8 cellular contexts compared by ENCODE assay signal in the genomic region with DNA sequence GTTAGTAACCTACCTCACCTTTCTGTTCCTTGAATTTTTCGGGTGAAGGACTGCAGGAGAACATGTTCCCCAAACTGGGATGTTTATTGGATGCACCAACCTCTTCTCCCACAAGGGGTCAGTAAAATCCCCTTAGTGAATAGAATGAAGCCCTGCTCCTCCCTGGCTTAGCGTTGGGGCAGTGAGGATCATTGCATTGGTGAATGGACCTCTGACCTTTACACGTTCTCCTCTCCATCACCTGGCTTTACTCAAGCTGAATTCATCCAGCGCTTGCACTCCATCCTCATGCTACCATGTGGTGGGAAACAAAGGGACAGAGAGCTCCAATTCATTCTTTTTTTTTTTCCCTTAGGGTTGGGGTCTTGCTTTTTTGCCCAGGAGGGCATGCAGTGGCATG.
A peak's percentile ranks its signal among the peaks of the same experiment; 100 is the strongest.
DNase-seq lines count a peak whose midpoint lies in the region; ATAC-seq, FAIRE-seq and TF ChIP-seq lines count a peak whose summit lies in the region.

No MANE protein-coding gene starts in this region.

- no peaks in the 10 kb centered on the region for H3F3A ChIP-seq in PC-3 (ENCODE audit: low read length, unreplicated experiment)

- no peaks in the 10 kb centered on the region for H3K9me3 Mint-ChIP-seq in CD4-positive, alpha-beta T cell
- no peaks in the 10 kb centered on the region for H3K9me3 Mint-ChIP-seq in endothelial cell (ENCODE audit: unreplicated experiment)

- H3K27ac Mint-ChIP-seq in CD4-positive, alpha-beta T cell: no peak overlapping the region
- no peak overlapping the region for H3K27ac Mint-ChIP-seq in endothelial cell (ENCODE audit: unreplicated experiment)

- H3K27me3 ChIP-seq in CD4-positive, alpha-beta T cell (ENCODE audit: control insufficient read depth, insufficient read depth, low read length): peaks cover under 1% of the 10 kb centered on the region
- H3K27me3 ChIP-seq in PC-3 (ENCODE audit: low read length): no peaks in the 10 kb centered on the region

- H2AFZ ChIP-seq in PC-3 (ENCODE audit: low read length): peak overlapping the region; percentile 85

- no peaks in the 10 kb centered on the region for H3K79me2 ChIP-seq in PC-3 (ENCODE audit: low read length)

- no peaks in the 10 kb centered on the region for H3K9me3 ChIP-seq in CD4-positive, alpha-beta T cell (ENCODE audit: control insufficient read depth, low read length)
- no peaks in the 10 kb centered on the region for H3K9me3 ChIP-seq in PC-3 (ENCODE audit: low read length)

- H3K9ac ChIP-seq in PC-3 (ENCODE audit: low read length): no peak overlapping the region

- peak overlapping the region; percentile 30 for H3K4me2 ChIP-seq in PC-3 (ENCODE audit: low read length)

- no TSS peak for BruUV-seq in PC-3 (replicated peaks; lab: Mats Ljungman, UMichigan)

- H3K9me2 ChIP-seq in PC-3 (replicated peaks; ENCODE audit: low read length): no peaks in the 10 kb centered on the region

- H4K20me1 ChIP-seq in PC-3 (ENCODE audit: low read length): no peaks in the 10 kb centered on the region

- CTCF ChIA-PET in CD4-positive, alpha-beta T cell (lab: Charles Lee): no interaction called here
- CTCF ChIA-PET in PC-3 (lab: Charles Lee): interaction anchor here (0.5 kb wide), 1 partner anchor 899 kb away, joined by 3 read pairs; no protein-coding TSS in a partner anchor

- H3K4me1 Mint-ChIP-seq in CD4-positive, alpha-beta T cell (ENCODE audit: low read depth): no peaks in the 10 kb centered on the region
- H3K4me1 Mint-ChIP-seq in endothelial cell (ENCODE audit: unreplicated experiment): no peaks in the 10 kb centered on the region

- peaks cover 48% of the 10 kb centered on the region for H3K27me3 Mint-ChIP-seq in CD4-positive, alpha-beta T cell
- peaks cover 4% of the 10 kb centered on the region for H3K27me3 Mint-ChIP-seq in endothelial cell (ENCODE audit: unreplicated experiment)

- H3K4me3 Mint-ChIP-seq in CD4-positive, alpha-beta T cell: no peak overlapping the region
- H3K4me3 Mint-ChIP-seq in endothelial cell (ENCODE audit: unreplicated experiment): no peak overlapping the region

- DNase-seq in CD4-positive, alpha-beta T cell: no peak
- peak; percentile 32 for DNase-seq in GM12891 (ENCODE audit: insufficient read length, low spot score)
- peak; percentile 77 for DNase-seq in PC-3
- peak; percentile 72 for DNase-seq in endothelial cell (ENCODE audit: low spot score)
- peak; percentile 40 for DNase-seq in midbrain (lab: John Stamatoyannopoulos, UW)
- DNase-seq in activated CD8-positive, alpha-beta memory T cell treated with anti-CD3 and anti-CD28 coated beads for 24 hours: no peak
- DNase-seq in stimulated activated naive CD4-positive, alpha-beta T cell (lab: John Stamatoyannopoulos, UW): no peak

- H3K27ac ChIP-seq in CD4-positive, alpha-beta T cell (ENCODE audit: low read depth, low read length): no peak overlapping the region
- H3K27ac ChIP-seq in PC-3 (ENCODE audit: low read length): no peak overlapping the region

- no peak for TF ChIP-seq POLR2A in GM12891 (IDR thresholded peaks at IDR 0.05; ENCODE audit: low read depth, low read length)

- ATAC-seq in CD4-positive, alpha-beta T cell (ENCODE audit: poor library complexity): no peak
- peak; percentile 60 for ATAC-seq in HG03045 (IDR thresholded peaks at IDR 0.05; ENCODE audit: unreplicated experiment)
- ATAC-seq in PC-3: peak; percentile 74

- no peak overlapping the region for H3K4me3 ChIP-seq in PC-3 (ENCODE audit: low read length)

- peak; percentile 51 for TF ChIP-seq CTCF in CD4-positive, alpha-beta T cell (IDR thresholded peaks at IDR 0.05)
- TF ChIP-seq CTCF in PC-3 (conservative IDR thresholded peaks at IDR 0.05; ENCODE audit: low read depth, low read length) (peak; percentile 87), endothelial cell (IDR thresholded peaks at IDR 0.05; ENCODE audit: unreplicated experiment) (peak; percentile 68)

- no peaks in the 10 kb centered on the region for H3K36me3 ChIP-seq in PC-3 (ENCODE audit: low read depth, low read length)

- H3K36me3 Mint-ChIP-seq in CD4-positive, alpha-beta T cell (ENCODE audit: low read depth): no peaks in the 10 kb centered on the region
- H3K36me3 Mint-ChIP-seq in endothelial cell (ENCODE audit: low read depth, unreplicated experiment): peaks cover 5% of the 10 kb centered on the region

- H3K4me1 ChIP-seq in PC-3 (ENCODE audit: insufficient read depth, low read length): no peaks in the 10 kb centered on the region

- POLR2A ChIA-PET in CD4-positive, alpha-beta T cell (lab: Charles Lee): no interaction called here
- POLR2A ChIA-PET in PC-3 (lab: Charles Lee; ENCODE audit: unreplicated experiment): no interaction called here

- intact Hi-C loops in CD4-positive, alpha-beta T cell (cut with DNase I, micrococcal nuclease): loop anchor here in 1 of 2 experiments (5.0 kb wide), 1 partner anchor 664 kb away; no protein-coding TSS in a partner anchor
- intact Hi-C loops in PC-3 (cut with micrococcal nuclease): loop anchor here (5.0 kb wide), 2 partner anchors 59 to 664 kb away; no protein-coding TSS in a partner anchor

- FAIRE-seq in GM12891 (lab: Jason Lieb, UNC): peak; percentile 23

TF ChIP-seq in GM12891, 5 proteins besides CTCF, POLR2A, EP300 and RAD21:
- TF ChIP-seq SPI1 (IDR thresholded peaks at IDR 0.05; ENCODE audit: low read depth, low read length): no peak
- no peak for TF ChIP-seq TAF1 (IDR thresholded peaks at IDR 0.05; ENCODE audit: low read depth, low read length)
- TF ChIP-seq POU2F2 (IDR thresholded peaks at IDR 0.05; ENCODE audit: low read depth, low read length): no peak
- no peak for TF ChIP-seq PAX5 (IDR thresholded peaks at IDR 0.05; ENCODE audit: insufficient read depth, low read length, severe bottlenecking)
- no peak for TF ChIP-seq POLR2AphosphoS5 (IDR thresholded peaks at IDR 0.05; ENCODE audit: low read depth, low read length)
TF ChIP-seq in GM12891: peak in this region for 0.

Comparison
In these comparisons a context has a peak if more than half of its experiments do, and no peak if none do; other contexts are left out.
1. DNase-seq: peak in GM12891 (single experiment), PC-3 (single experiment), endothelial cell (single experiment) and midbrain (single experiment); none in CD4-positive, alpha-beta T cell (0 of 10), activated CD8-positive, alpha-beta memory T cell treated with anti-CD3 and anti-CD28 coated beads for 24 hours (single experiment) and stimulated activated naive CD4-positive, alpha-beta T cell (0 of 6).
2. Peak in every context shown above with its lines, with median percentiles within 50 percentile points of each other: CTCF ChIP-seq.